Comparison of ENCODE assay signal across 9 cellular contexts in the genomic region with DNA sequence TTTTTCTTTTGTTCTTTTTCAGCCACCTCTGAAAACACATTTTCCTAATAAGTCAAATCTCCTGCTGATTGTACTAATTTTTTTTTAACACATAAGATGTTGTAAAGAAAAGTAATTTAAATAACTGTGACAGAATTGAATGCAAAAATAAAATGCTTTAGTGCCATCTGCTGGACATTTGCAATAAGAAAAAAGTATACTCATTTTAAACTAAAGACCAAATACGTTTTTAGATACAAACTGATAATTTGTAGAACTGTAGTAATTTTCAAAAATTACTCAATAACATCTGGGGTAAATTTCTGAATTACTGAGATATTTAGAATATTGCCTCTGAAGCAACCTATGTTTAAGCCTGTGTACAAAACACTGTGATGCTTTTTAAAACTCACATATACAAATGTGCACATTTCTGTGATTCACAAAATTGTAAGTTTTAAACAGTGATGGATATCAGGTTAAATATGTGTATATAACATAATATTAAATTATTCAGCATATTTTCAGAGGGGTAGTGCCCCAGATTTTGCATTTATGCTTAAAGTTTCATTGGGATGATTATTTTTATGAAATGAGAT.
DNase-seq lines count a peak whose midpoint lies in the region; ATAC-seq, FAIRE-seq and TF ChIP-seq lines count a peak whose summit lies in the region.
"Had no signal": no experiment of that assay in that cellular context is flagged by ENCODE, and none has a peak within 500 bp of the region (broad histone marks: within the 10 kb centered on the region; RNA-seq: fewer than 3 reads in every experiment).

No MANE protein-coding gene starts in this region.

- FAIRE-seq in A204.1 (lab: Jason Lieb, UNC) (peak; percentile 99), GM18507 (lab: Jason Lieb, UNC) (peak; percentile 26)

- no peaks in the 10 kb centered on the region for H3K36me3 ChIP-seq in mucosa of descending colon (ENCODE audit: low read depth)

- ATAC-seq in HG02642 (IDR thresholded peaks at IDR 0.05; ENCODE audit: poor library complexity, unreplicated experiment) = no peak
- ATAC-seq in mucosa of descending colon = no peak

- intact Hi-C loops in mucosa of descending colon (cut with DNase I, micrococcal nuclease) = loop anchor here (10.0 kb wide), 2 partner anchors 540 to 550 kb away; no protein-coding TSS in a partner anchor
- intact Hi-C loops in activated CD4-positive, alpha-beta T cell treated with anti-CD3 and anti-CD28 coated beads, Interleukin-2, amount 10 ng/mL, durations not matched to agents 24 days and 14 days (cut with micrococcal nuclease) = loop anchor here (2.0 to 10.0 kb wide), 3 partner anchors 460 to 700 kb away; no protein-coding TSS in a partner anchor

- no peaks in the 10 kb centered on the region for H3K9me3 ChIP-seq in mucosa of descending colon

- H3K27me3 Mint-ChIP-seq in activated T-cell treated with anti-CD3 and anti-CD28 coated beads, Interleukin-2, amount 50 U/mL, for 24 hours = no peaks in the 10 kb centered on the region
- H3K27me3 Mint-ChIP-seq in activated CD4-positive, alpha-beta T cell treated with anti-CD3 and anti-CD28 coated beads, Interleukin-2, amount 10 ng/mL, durations not matched to agents 24 days and 14 days = no peaks in the 10 kb centered on the region

- no peak for DNase-seq in GM18507 (ENCODE audit: extremely low spot score, insufficient read length, low read depth)
- peak; percentile 16 for DNase-seq in RPMI7951 (ENCODE audit: low read depth)
- DNase-seq in fibroblast of villous mesenchyme (ENCODE audit: low read depth) = peak; percentile 26
- DNase-seq in activated T-cell treated with anti-CD3 and anti-CD28 coated beads, Interleukin-2, amount 50 U/mL, for 24 hours = no peak
- DNase-seq in mucosa of descending colon = no peak
- DNase-seq in activated CD4-positive, alpha-beta T cell treated with anti-CD3 and anti-CD28 coated beads, Interleukin-2, amount 10 ng/mL, durations not matched to agents 24 days and 14 days = no peak
- DNase-seq: activated B cell treated with CpG ODN at 0.5 μM for 24 hours had no signal

- no peaks in the 10 kb centered on the region for H3K36me3 Mint-ChIP-seq in activated T-cell treated with anti-CD3 and anti-CD28 coated beads, Interleukin-2, amount 50 U/mL, for 24 hours (ENCODE audit: low read depth)
- no peaks in the 10 kb centered on the region for H3K36me3 Mint-ChIP-seq in activated CD4-positive, alpha-beta T cell treated with anti-CD3 and anti-CD28 coated beads, Interleukin-2, amount 10 ng/mL, durations not matched to agents 24 days and 14 days (ENCODE audit: low read depth)

- no peak overlapping the region for H3K4me3 Mint-ChIP-seq in activated T-cell treated with anti-CD3 and anti-CD28 coated beads, Interleukin-2, amount 50 U/mL, for 24 hours
- no peak overlapping the region for H3K4me3 Mint-ChIP-seq in activated CD4-positive, alpha-beta T cell treated with anti-CD3 and anti-CD28 coated beads, Interleukin-2, amount 10 ng/mL, durations not matched to agents 24 days and 14 days
- H3K4me3 Mint-ChIP-seq: activated B cell treated with CpG ODN at 0.5 μM for 24 hours had no signal

- no peak overlapping the region for H3K27ac Mint-ChIP-seq in activated T-cell treated with anti-CD3 and anti-CD28 coated beads, Interleukin-2, amount 50 U/mL, for 24 hours
- no peak overlapping the region for H3K27ac Mint-ChIP-seq in activated CD4-positive, alpha-beta T cell treated with anti-CD3 and anti-CD28 coated beads, Interleukin-2, amount 10 ng/mL, durations not matched to agents 24 days and 14 days
- H3K27ac Mint-ChIP-seq: activated B cell treated with CpG ODN at 0.5 μM for 24 hours had no signal

- H3K4me3 ChIP-seq in fibroblast of villous mesenchyme (ENCODE audit: low read depth, low read length) = no peak overlapping the region
- H3K4me3 ChIP-seq in mucosa of descending colon = no peak overlapping the region

- no peaks in the 10 kb centered on the region for H3K4me1 Mint-ChIP-seq in activated T-cell treated with anti-CD3 and anti-CD28 coated beads, Interleukin-2, amount 50 U/mL, for 24 hours (ENCODE audit: low read depth)
- H3K4me1 Mint-ChIP-seq in activated CD4-positive, alpha-beta T cell treated with anti-CD3 and anti-CD28 coated beads, Interleukin-2, amount 10 ng/mL, durations not matched to agents 24 days and 14 days = no peaks in the 10 kb centered on the region
- H3K4me1 Mint-ChIP-seq: activated B cell treated with CpG ODN at 0.5 μM for 24 hours had no signal

- H3K4me1 ChIP-seq in mucosa of descending colon (ENCODE audit: low read depth) = no peaks in the 10 kb centered on the region

- TF ChIP-seq CTCF in fibroblast of villous mesenchyme (IDR thresholded peaks at IDR 0.05; ENCODE audit: insufficient read depth, low read depth, low read length) (peak; percentile 35), mucosa of descending colon (IDR thresholded peaks at IDR 0.05) (no peak)

- H3K9me3 Mint-ChIP-seq in activated T-cell treated with anti-CD3 and anti-CD28 coated beads, Interleukin-2, amount 50 U/mL, for 24 hours = no peaks in the 10 kb centered on the region
- H3K9me3 Mint-ChIP-seq in activated CD4-positive, alpha-beta T cell treated with anti-CD3 and anti-CD28 coated beads, Interleukin-2, amount 10 ng/mL, durations not matched to agents 24 days and 14 days = no peaks in the 10 kb centered on the region
- H3K9me3 Mint-ChIP-seq: activated B cell treated with CpG ODN at 0.5 μM for 24 hours had no signal

Comparison
In these comparisons a context has a peak if more than half of its experiments do, and no peak if none do; other contexts are left out.
1. DNase-seq: peak in RPMI7951 (single experiment) and fibroblast of villous mesenchyme (single experiment); none in GM18507 (single experiment), activated T-cell treated with anti-CD3 and anti-CD28 coated beads, Interleukin-2, amount 50 U/mL, for 24 hours (single experiment), mucosa of descending colon (0 of 3) and activated CD4-positive, alpha-beta T cell treated with anti-CD3 and anti-CD28 coated beads, Interleukin-2, amount 10 ng/mL, durations not matched to agents 24 days and 14 days (single experiment).